1 cellular context compared by ENCODE assay signal in the genomic region with DNA sequence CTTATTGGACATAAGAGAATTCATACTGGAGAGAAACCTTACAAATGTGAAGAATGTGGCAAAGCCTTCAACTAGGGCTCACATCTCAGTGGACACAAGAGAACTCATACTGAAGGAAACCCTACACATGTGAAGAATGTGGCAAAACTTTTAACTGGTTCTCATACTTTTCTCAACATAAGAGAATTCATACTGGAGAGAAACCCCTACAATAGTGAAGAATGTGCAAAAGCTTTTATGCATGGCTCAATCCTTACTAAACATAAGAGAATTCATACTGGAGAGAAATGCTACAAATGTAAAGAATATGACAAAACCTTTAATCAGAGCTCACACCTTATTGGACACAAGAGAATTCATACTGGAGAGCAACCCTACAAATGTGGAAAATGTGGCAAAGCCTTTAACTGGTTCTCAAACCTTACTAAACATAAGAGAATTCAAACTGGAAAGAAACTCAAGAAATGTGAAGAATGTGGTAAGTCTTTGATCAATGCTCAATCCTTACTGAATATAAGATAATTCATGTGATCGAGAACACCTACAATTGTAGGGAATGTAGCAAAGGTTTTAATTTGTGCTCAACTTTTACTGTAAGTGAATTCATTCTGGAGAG.
TF ChIP-seq lines count a peak whose summit lies in the region.

No MANE protein-coding gene starts in this region.

TF ChIP-seq in GM23338, 12 proteins besides CTCF, POLR2A, EP300 and RAD21 (continued from another document):
- TF ChIP-seq, protein P1, sequence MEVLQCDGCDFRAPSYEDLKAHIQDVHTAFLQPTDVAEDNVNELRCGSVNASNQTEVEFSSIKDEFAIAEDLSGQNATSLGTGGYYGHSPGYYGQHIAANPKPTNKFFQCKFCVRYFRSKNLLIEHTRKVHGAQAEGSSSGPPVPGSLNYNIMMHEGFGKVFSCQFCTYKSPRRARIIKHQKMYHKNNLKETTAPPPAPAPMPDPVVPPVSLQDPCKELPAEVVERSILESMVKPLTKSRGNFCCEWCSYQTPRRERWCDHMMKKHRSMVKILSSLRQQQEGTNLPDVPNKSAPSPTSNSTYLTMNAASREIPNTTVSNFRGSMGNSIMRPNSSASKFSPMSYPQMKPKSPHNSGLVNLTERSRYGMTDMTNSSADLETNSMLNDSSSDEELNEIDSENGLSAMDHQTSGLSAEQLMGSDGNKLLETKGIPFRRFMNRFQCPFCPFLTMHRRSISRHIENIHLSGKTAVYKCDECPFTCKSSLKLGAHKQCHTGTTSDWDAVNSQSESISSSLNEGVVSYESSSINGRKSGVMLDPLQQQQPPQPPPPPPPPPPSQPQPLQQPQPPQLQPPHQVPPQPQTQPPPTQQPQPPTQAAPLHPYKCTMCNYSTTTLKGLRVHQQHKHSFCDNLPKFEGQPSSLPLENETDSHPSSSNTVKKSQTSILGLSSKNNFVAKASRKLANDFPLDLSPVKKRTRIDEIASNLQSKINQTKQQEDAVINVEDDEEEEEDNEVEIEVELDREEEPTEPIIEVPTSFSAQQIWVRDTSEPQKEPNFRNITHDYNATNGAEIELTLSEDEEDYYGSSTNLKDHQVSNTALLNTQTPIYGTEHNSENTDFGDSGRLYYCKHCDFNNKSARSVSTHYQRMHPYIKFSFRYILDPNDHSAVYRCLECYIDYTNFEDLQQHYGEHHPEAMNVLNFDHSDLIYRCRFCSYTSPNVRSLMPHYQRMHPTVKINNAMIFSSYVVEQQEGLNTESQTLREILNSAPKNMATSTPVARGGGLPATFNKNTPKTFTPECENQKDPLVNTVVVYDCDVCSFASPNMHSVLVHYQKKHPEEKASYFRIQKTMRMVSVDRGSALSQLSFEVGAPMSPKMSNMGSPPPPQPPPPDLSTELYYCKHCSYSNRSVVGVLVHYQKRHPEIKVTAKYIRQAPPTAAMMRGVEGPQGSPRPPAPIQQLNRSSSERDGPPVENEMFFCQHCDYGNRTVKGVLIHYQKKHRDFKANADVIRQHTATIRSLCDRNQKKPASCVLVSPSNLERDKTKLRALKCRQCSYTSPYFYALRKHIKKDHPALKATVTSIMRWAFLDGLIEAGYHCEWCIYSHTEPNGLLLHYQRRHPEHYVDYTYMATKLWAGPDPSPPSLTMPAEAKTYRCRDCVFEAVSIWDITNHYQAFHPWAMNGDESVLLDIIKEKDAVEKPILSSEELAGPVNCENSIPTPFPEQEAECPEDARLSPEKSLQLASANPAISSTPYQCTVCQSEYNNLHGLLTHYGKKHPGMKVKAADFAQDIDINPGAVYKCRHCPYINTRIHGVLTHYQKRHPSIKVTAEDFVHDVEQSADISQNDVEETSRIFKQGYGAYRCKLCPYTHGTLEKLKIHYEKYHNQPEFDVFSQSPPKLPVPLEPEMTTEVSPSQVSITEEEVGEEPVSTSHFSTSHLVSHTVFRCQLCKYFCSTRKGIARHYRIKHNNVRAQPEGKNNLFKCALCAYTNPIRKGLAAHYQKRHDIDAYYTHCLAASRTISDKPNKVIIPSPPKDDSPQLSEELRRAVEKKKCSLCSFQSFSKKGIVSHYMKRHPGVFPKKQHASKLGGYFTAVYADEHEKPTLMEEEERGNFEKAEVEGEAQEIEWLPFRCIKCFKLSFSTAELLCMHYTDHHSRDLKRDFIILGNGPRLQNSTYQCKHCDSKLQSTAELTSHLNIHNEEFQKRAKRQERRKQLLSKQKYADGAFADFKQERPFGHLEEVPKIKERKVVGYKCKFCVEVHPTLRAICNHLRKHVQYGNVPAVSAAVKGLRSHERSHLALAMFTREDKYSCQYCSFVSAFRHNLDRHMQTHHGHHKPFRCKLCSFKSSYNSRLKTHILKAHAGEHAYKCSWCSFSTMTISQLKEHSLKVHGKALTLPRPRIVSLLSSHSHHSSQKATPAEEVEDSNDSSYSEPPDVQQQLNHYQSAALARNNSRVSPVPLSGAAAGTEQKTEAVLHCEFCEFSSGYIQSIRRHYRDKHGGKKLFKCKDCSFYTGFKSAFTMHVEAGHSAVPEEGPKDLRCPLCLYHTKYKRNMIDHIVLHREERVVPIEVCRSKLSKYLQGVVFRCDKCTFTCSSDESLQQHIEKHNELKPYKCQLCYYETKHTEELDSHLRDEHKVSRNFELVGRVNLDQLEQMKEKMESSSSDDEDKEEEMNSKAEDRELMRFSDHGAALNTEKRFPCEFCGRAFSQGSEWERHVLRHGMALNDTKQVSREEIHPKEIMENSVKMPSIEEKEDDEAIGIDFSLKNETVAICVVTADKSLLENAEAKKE (CRISPR knock-in tag; IDR thresholded peaks at IDR 0.05), result no peak
- TF ChIP-seq EZH2 (IDR thresholded peaks at IDR 0.05; ENCODE audit: low read depth, unreplicated experiment), result no peak
- no peak for TF ChIP-seq STAT1 (IDR thresholded peaks at IDR 0.05; ENCODE audit: unreplicated experiment)
- no peak for TF ChIP-seq NANOG (IDR thresholded peaks at IDR 0.05; ENCODE audit: borderline replicate concordance)
- TF ChIP-seq EZH2phosphoT487 (IDR thresholded peaks at IDR 0.05; ENCODE audit: unreplicated experiment), result no peak
- TF ChIP-seq REST (IDR thresholded peaks at IDR 0.05; ENCODE audit: unreplicated experiment), result no peak
- TF ChIP-seq, protein P2, sequence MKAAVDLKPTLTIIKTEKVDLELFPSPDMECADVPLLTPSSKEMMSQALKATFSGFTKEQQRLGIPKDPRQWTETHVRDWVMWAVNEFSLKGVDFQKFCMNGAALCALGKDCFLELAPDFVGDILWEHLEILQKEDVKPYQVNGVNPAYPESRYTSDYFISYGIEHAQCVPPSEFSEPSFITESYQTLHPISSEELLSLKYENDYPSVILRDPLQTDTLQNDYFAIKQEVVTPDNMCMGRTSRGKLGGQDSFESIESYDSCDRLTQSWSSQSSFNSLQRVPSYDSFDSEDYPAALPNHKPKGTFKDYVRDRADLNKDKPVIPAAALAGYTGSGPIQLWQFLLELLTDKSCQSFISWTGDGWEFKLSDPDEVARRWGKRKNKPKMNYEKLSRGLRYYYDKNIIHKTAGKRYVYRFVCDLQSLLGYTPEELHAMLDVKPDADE (IDR thresholded peaks at IDR 0.05), result no peak
- TF ChIP-seq ZNF114 (CRISPR knock-in tag; IDR thresholded peaks at IDR 0.05), result no peak
- TF ChIP-seq ZNF331 (CRISPR knock-in tag; IDR thresholded peaks at IDR 0.05; ENCODE audit: low read depth), result no peak
